ENCODE assay signal across 8 cellular contexts in the genomic region with DNA sequence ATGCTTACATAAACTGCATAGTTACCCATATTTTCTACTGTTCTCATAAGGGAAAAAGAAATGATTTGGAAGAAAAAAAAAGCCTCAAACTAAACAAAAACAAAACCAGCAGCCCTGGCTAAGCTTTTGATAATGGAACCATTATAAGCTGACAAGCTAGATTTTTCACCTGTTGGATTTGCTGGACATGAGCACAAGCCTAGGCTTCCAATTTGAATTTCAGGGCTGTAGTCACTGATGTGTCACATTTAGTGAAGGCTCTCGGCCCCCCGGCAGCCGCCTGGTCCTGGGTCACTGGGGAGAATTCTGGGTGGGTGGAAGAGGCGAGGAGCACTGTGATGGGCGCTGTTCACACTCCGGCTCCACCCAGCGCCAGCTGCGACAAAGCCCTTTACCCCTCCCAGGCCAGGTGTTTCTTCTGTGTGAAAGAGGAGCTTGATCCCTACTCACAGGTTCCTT. TPM values are rescaled to one million over a fixed set of nuclear protein-coding genes. Genes with fewer than 3 reads are reported as not detected.
DNase-seq lines count a peak whose midpoint lies in the region; TF ChIP-seq lines count a peak whose summit lies in the region.

No MANE protein-coding gene starts in this region.

- TF ChIP-seq CTCF in CD14-positive monocyte (IDR thresholded peaks at IDR 0.05), result no peak

- H3K9me3 Mint-ChIP-seq in CD14-positive monocyte (no peaks in the 10 kb centered on the region), IgD-negative memory B cell (no peaks in the 10 kb centered on the region)
- H3K9me3 Mint-ChIP-seq in T-helper 2 cell treated with Interferon-gamma antibody and Interleukin-4, amounts not matched to agents 5 μg/mL and 100 μg/mL, for 36 hours, result no peaks in the 10 kb centered on the region

- H3K4me1 Mint-ChIP-seq in CD14-positive monocyte (peaks cover 46% of the 10 kb centered on the region), IgD-negative memory B cell (peaks cover 38 to 46% (median 46%) of the 10 kb centered on the region in 3 donors)
- H3K4me1 Mint-ChIP-seq in T-helper 2 cell treated with Interferon-gamma antibody and Interleukin-4, amounts not matched to agents 5 μg/mL and 100 μg/mL, for 36 hours (ENCODE audit: low read depth), result peaks cover 35% of the 10 kb centered on the region

- DNase-seq in CD14-positive monocyte (ENCODE audit: low spot score), result no peak
- no peak for DNase-seq in T-helper 2 cell treated with Interferon-gamma antibody and Interleukin-4, amounts not matched to agents 5 μg/mL and 100 μg/mL, for 36 hours (ENCODE audit: low spot score)
- peak; percentile 60 for DNase-seq in germinal center (ENCODE audit: low spot score)
- DNase-seq in EL, result no peak
- no peak for DNase-seq in amniotic stem cell (lab: John Stamatoyannopoulos, UW)
- no peak for DNase-seq in HPDE6-E6E7 (ENCODE audit: extremely low spot score)

- H3K4me3 Mint-ChIP-seq in CD14-positive monocyte (peak overlapping the region; percentile 91 to 94), IgD-negative memory B cell (peak overlapping the region; percentile 95 to 100 (median 98))
- H3K4me3 Mint-ChIP-seq in T-helper 2 cell treated with Interferon-gamma antibody and Interleukin-4, amounts not matched to agents 5 μg/mL and 100 μg/mL, for 36 hours, result peak overlapping the region; percentile 93

- H3K36me3 Mint-ChIP-seq in CD14-positive monocyte (peaks cover 3 to 11% of the 10 kb centered on the region in 2 donors), IgD-negative memory B cell (no peaks in the 10 kb centered on the region)
- H3K36me3 Mint-ChIP-seq in T-helper 2 cell treated with Interferon-gamma antibody and Interleukin-4, amounts not matched to agents 5 μg/mL and 100 μg/mL, for 36 hours (ENCODE audit: low read depth), result peaks cover 3% of the 10 kb centered on the region

- H3K27ac Mint-ChIP-seq in CD14-positive monocyte (peak overlapping the region in 1 of 7 donors; percentile 58), IgD-negative memory B cell (peak overlapping the region; percentile 95 to 96 (median 96))
- peak overlapping the region; percentile 87 for H3K27ac Mint-ChIP-seq in T-helper 2 cell treated with Interferon-gamma antibody and Interleukin-4, amounts not matched to agents 5 μg/mL and 100 μg/mL, for 36 hours

- H3K27me3 Mint-ChIP-seq in CD14-positive monocyte (ENCODE audit: low read depth in 3 of 3) (peaks cover 2 to 10% (median 8%) of the 10 kb centered on the region in 3 donors), IgD-negative memory B cell (no peaks in the 10 kb centered on the region)
- H3K27me3 Mint-ChIP-seq in T-helper 2 cell treated with Interferon-gamma antibody and Interleukin-4, amounts not matched to agents 5 μg/mL and 100 μg/mL, for 36 hours (ENCODE audit: low read depth), result no peaks in the 10 kb centered on the region

- intact Hi-C loops in CD14-positive monocyte (cut with micrococcal nuclease), result loop anchor here in 1 of 2 donors (5.0 kb wide), 1 partner anchor 781 kb away; a partner anchor contains a TSS

- peak overlapping the region; percentile 50 to 86 (median 74) for H3K4me3 ChIP-seq in skin epidermis

- H3K27ac ChIP-seq in skin epidermis, result peak overlapping the region in 20 of 21 experiments; percentile 63 to 97 (median 87)

RNA-seq across cellular contexts. Expression of a gene that starts 4.6 kb away (rescaled TPM):
- polyA plus RNA-seq in CD14-positive monocyte, result not detected
- polyA plus RNA-seq in IgD-negative memory B cell, result 0.73 TPM
